ENCODE assay signal across 20 cellular contexts in genomic region chr4:106864231-106864630, GRCh38.
DNase-seq lines count a peak whose midpoint lies in the region; ATAC-seq, FAIRE-seq and TF ChIP-seq lines count a peak whose summit lies in the region.
"Had no signal": no experiment of that assay in that cellular context is flagged by ENCODE, and none has a peak within 500 bp of the region (broad histone marks: within the 10 kb centered on the region; RNA-seq: fewer than 3 reads in every experiment).

No MANE protein-coding gene starts in this region.

- H3K9me3 ChIP-seq in lung (ENCODE audit: control insufficient read depth in 2 of 2, insufficient read depth in 1 of 2, low read length in 1 of 2) (no peaks in the 10 kb centered on the region), spleen (peaks cover 0 to 8% (median 0%) of the 10 kb centered on the region in 8 donors)
- H3K9me3 ChIP-seq: sigmoid colon had no signal

- H3K4me3 Mint-ChIP-seq in natural killer cell treated with Interleukin-12 subunit alpha and Interleukin-12 subunit beta and Interleukin-15 and Interleukin-18, amount 100 ng/mL, for 72 hours, result no peak overlapping the region
- H3K4me3 Mint-ChIP-seq: activated CD4-positive, alpha-beta memory T cell treated with anti-CD3 and anti-CD28 coated beads for 36 hours; activated naive CD8-positive, alpha-beta T cell treated with anti-CD3 and anti-CD28 coated beads for 36 hours; activated T-cell treated with anti-CD3 and anti-CD28 coated beads, Interleukin-2, amount 50 U/mL, for 24 hours; CD14-positive monocyte; endodermal cell; memory B cell had no signal

- H3K27ac Mint-ChIP-seq in natural killer cell treated with Interleukin-12 subunit alpha and Interleukin-12 subunit beta and Interleukin-15 and Interleukin-18, amount 100 ng/mL, for 72 hours, result no peak overlapping the region
- H3K27ac Mint-ChIP-seq: activated CD4-positive, alpha-beta memory T cell treated with anti-CD3 and anti-CD28 coated beads for 36 hours; activated naive CD8-positive, alpha-beta T cell treated with anti-CD3 and anti-CD28 coated beads for 36 hours; activated T-cell treated with anti-CD3 and anti-CD28 coated beads, Interleukin-2, amount 50 U/mL, for 24 hours; CD14-positive monocyte; endodermal cell; memory B cell had no signal

- no peaks in the 10 kb centered on the region for H3K27me3 ChIP-seq in bronchial epithelial cell (ENCODE audit: control insufficient read depth, insufficient read depth, low read length)
- no peaks in the 10 kb centered on the region for H3K27me3 ChIP-seq in lung (ENCODE audit: control insufficient read depth, insufficient read depth)
- H3K27me3 ChIP-seq in spleen (replicated peaks in 1 of 7), result no peaks in the 10 kb centered on the region
- H3K27me3 ChIP-seq: sigmoid colon had no signal

- H3K27ac ChIP-seq in lung (ENCODE audit: low read depth in 1 of 2, low read length in 1 of 2), result no peak overlapping the region
- H3K27ac ChIP-seq in spleen, result no peak overlapping the region
- H3K27ac ChIP-seq: sigmoid colon had no signal

- no peak for TF ChIP-seq POLR2A in spleen (IDR thresholded peaks at IDR 0.05)

- no peak for FAIRE-seq in bronchial epithelial cell (lab: Jason Lieb, UNC)
- FAIRE-seq: RCC 7860 had no signal

- intact Hi-C loops in spleen (cut with DNase I; ENCODE audit: low total_unique reads), result no loop called here

- H3K36me3 ChIP-seq in bronchial epithelial cell (ENCODE audit: control insufficient read depth, insufficient read depth, low read length) (no peaks in the 10 kb centered on the region), lung (ENCODE audit: control insufficient read depth in 2 of 2, insufficient read depth in 2 of 2, low read length in 2 of 2) (no peaks in the 10 kb centered on the region), spleen (no peaks in the 10 kb centered on the region)
- H3K36me3 ChIP-seq: sigmoid colon had no signal

- H3K27me3 Mint-ChIP-seq in natural killer cell treated with Interleukin-12 subunit alpha and Interleukin-12 subunit beta and Interleukin-15 and Interleukin-18, amount 100 ng/mL, for 72 hours, result no peaks in the 10 kb centered on the region
- H3K27me3 Mint-ChIP-seq: activated CD4-positive, alpha-beta memory T cell treated with anti-CD3 and anti-CD28 coated beads for 36 hours; activated naive CD8-positive, alpha-beta T cell treated with anti-CD3 and anti-CD28 coated beads for 36 hours; activated T-cell treated with anti-CD3 and anti-CD28 coated beads, Interleukin-2, amount 50 U/mL, for 24 hours; memory B cell had no signal

- H3K4me3 ChIP-seq in bronchial epithelial cell (ENCODE audit: low read depth, low read length), result no peak overlapping the region
- no peak overlapping the region for H3K4me3 ChIP-seq in lung
- no peak overlapping the region for H3K4me3 ChIP-seq in spleen
- H3K4me3 ChIP-seq: sigmoid colon had no signal

- peaks cover 16% of the 10 kb centered on the region for H3K9me3 Mint-ChIP-seq in natural killer cell treated with Interleukin-12 subunit alpha and Interleukin-12 subunit beta and Interleukin-15 and Interleukin-18, amount 100 ng/mL, for 72 hours
- H3K9me3 Mint-ChIP-seq: activated naive CD8-positive, alpha-beta T cell treated with anti-CD3 and anti-CD28 coated beads for 36 hours; memory B cell had no signal

- TF ChIP-seq CTCF in bronchial epithelial cell (IDR thresholded peaks at IDR 0.05; ENCODE audit: insufficient read depth, low read length, severe bottlenecking) (no peak), lung (IDR thresholded peaks at IDR 0.05; ENCODE audit: control extremely low read depth, extremely low read depth) (no peak), spleen (IDR thresholded peaks at IDR 0.05 in 8 of 11, conservative IDR thresholded peaks at IDR 0.05 in 3 of 11) (no peak)

- H3K36me3 Mint-ChIP-seq in natural killer cell treated with Interleukin-12 subunit alpha and Interleukin-12 subunit beta and Interleukin-15 and Interleukin-18, amount 100 ng/mL, for 72 hours, result no peaks in the 10 kb centered on the region
- H3K36me3 Mint-ChIP-seq: activated CD4-positive, alpha-beta memory T cell treated with anti-CD3 and anti-CD28 coated beads for 36 hours; activated naive CD8-positive, alpha-beta T cell treated with anti-CD3 and anti-CD28 coated beads for 36 hours; CD14-positive monocyte; memory B cell had no signal

- ATAC-seq in lung (ENCODE audit: insufficient read depth, low FRiP score) (peak; percentile 72), GM18909 (IDR thresholded peaks at IDR 0.05; ENCODE audit: poor library complexity, unreplicated experiment) (no peak)
- no peak for ATAC-seq in natural killer cell treated with Interleukin-12 subunit alpha and Interleukin-12 subunit beta and Interleukin-15 and Interleukin-18, amount 100 ng/mL, for 72 hours

- H3K4me1 ChIP-seq in lung (ENCODE audit: control insufficient read depth in 2 of 2, insufficient read depth in 2 of 2, low read length in 2 of 2), result peaks cover 0 to 2% of the 10 kb centered on the region in 2 donors
- no peaks in the 10 kb centered on the region for H3K4me1 ChIP-seq in spleen
- H3K4me1 ChIP-seq: sigmoid colon had no signal

- DNase-seq in HS-5 (ENCODE audit: low read depth) (peak; percentile 32), bronchial epithelial cell (ENCODE audit: low read depth) (peak; percentile 13), lung (ENCODE audit: low spot score) (no peak), spleen (no peak), DMS79 treated with DMSO at 0.1 percent for 48 hours (lab: John Stamatoyannopoulos, UW) (no peak)
- no peak for DNase-seq in natural killer cell treated with Interleukin-12 subunit alpha and Interleukin-12 subunit beta and Interleukin-15 and Interleukin-18, amount 100 ng/mL, for 72 hours (ENCODE audit: low spot score)
- DNase-seq: activated CD4-positive, alpha-beta memory T cell treated with anti-CD3 and anti-CD28 coated beads for 36 hours; activated naive CD8-positive, alpha-beta T cell treated with anti-CD3 and anti-CD28 coated beads for 36 hours; activated T-cell treated with anti-CD3 and anti-CD28 coated beads, Interleukin-2, amount 50 U/mL, for 24 hours; cerebellar nuclear complex; endodermal cell; NCI-H1048; NCI-H2107; NCI-H774; sigmoid colon; SW 1271 had no signal

- H3K4me1 Mint-ChIP-seq in natural killer cell treated with Interleukin-12 subunit alpha and Interleukin-12 subunit beta and Interleukin-15 and Interleukin-18, amount 100 ng/mL, for 72 hours (ENCODE audit: low read depth in 2 of 2), result no peaks in the 10 kb centered on the region
- H3K4me1 Mint-ChIP-seq: activated naive CD8-positive, alpha-beta T cell treated with anti-CD3 and anti-CD28 coated beads for 36 hours; CD14-positive monocyte; endodermal cell; memory B cell had no signal

Comparison
In these comparisons a context has a peak if more than half of its experiments do, and no peak if none do; other contexts are left out.
1. DNase-seq: peak in HS-5 (single experiment) and bronchial epithelial cell (single experiment); none in lung (single experiment), natural killer cell treated with Interleukin-12 subunit alpha and Interleukin-12 subunit beta and Interleukin-15 and Interleukin-18, amount 100 ng/mL, for 72 hours (single experiment), spleen (single experiment) and DMS79 treated with DMSO at 0.1 percent for 48 hours (single experiment).